In the genomic region with DNA sequence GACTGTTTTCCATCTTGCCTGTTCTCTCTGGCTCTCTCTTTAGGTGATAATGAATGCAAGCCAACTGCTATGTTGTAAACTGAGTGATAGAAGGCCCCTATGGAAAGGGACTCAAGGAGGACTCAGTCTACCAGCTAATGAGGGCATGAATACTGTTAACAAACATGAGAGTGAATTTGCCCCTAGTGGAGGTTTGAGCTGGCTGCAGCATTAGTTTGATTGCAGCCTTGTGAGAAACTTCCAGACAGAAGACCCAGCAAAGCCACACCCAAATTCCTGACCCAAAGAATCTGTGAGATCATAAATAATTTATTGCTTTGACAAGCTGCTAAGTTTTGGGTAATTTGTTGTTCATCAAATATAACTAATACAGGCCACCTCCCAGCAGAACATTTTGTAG, we compare ENCODE assay signal across 11 cellular contexts. TPM values are rescaled to one million over a fixed set of nuclear protein-coding genes. Genes with fewer than 3 reads are reported as not detected.
DNase-seq lines count a peak whose midpoint lies in the region; ATAC-seq, FAIRE-seq and TF ChIP-seq lines count a peak whose summit lies in the region.
"Had no signal": no experiment of that assay in that cellular context is flagged by ENCODE, and none has a peak within 500 bp of the region (broad histone marks: within the 10 kb centered on the region; RNA-seq: fewer than 3 reads in every experiment).

No MANE protein-coding gene starts in this region.

- H3K4me2 ChIP-seq in Loucy (ENCODE audit: low read depth, low read length, poor library complexity, severe bottlenecking) (no peak overlapping the region), H1 (ENCODE audit: insufficient read depth in 1 of 2, low read depth in 2 of 2, low read length in 2 of 2) (no peak overlapping the region)

- H2BK15ac ChIP-seq in H1 (ENCODE audit: low read length), result no peak overlapping the region

- no peak overlapping the region for H3K18ac ChIP-seq in H1 (ENCODE audit: extremely low read depth, low read length)

- H3K27ac ChIP-seq in H1 (ENCODE audit: low read depth, low read length), result no peak overlapping the region

- H2BK12ac ChIP-seq in H1 (ENCODE audit: low read depth, low read length), result no peak overlapping the region

- no peak overlapping the region for H3K14ac ChIP-seq in H1 (ENCODE audit: insufficient read length)

- H3K36me3 ChIP-seq in Loucy (ENCODE audit: insufficient read depth, low read length), result no peaks in the 10 kb centered on the region
- H3K36me3 ChIP-seq in H1 (ENCODE audit: control insufficient read depth in 2 of 4, insufficient read depth in 4 of 4, low read length in 3 of 4), result no peaks in the 10 kb centered on the region

- H3K23me2 ChIP-seq in H1 (ENCODE audit: low read depth, low read length), result no peaks in the 10 kb centered on the region

- no peak overlapping the region for H4K91ac ChIP-seq in H1 (replicated peaks; ENCODE audit: insufficient read length, low read length)

- ATAC-seq in stimulated activated naive CD8-positive, alpha-beta T cell treated with anti-CD3 and anti-CD28 coated beads, Interleukin-15, Interleukin-2, amounts not matched to agents 100 U/mL and 50 U/mL, for 24 hours, result no peak
- no peak for ATAC-seq in HG02840 (IDR thresholded peaks at IDR 0.05; ENCODE audit: low FRiP score, unreplicated experiment)
- ATAC-seq: activated T-helper 17 cell treated with anti-CD3 and anti-CD28 coated beads, Interleukin-2, amount 50 U/mL, for 72 hours had no signal

- no peak overlapping the region for H4K8ac ChIP-seq in H1 (ENCODE audit: extremely low read depth, insufficient read depth, low read length)

- peak; percentile 17 for DNase-seq in GM03348 (ENCODE audit: low spot score)
- peak in 1 of 2 experiments; percentile 3 for DNase-seq in H1 (ENCODE audit: low read depth in 1 of 2, low spot score in 2 of 2)
- DNase-seq in osteocyte (ENCODE audit: extremely low spot score, unreplicated experiment), result no peak
- no peak for DNase-seq in SW 1271 (lab: John Stamatoyannopoulos, UW)
- no peak for DNase-seq in stimulated activated naive CD8-positive, alpha-beta T cell treated with anti-CD3 and anti-CD28 coated beads, Interleukin-15, Interleukin-2, amounts not matched to agents 100 U/mL and 50 U/mL, for 24 hours
- DNase-seq: effector CD8-positive, alpha-beta T cell; NCI-H446 treated with DMSO at 0.1 percent for 48 hours had no signal

- no peaks in the 10 kb centered on the region for H3K9me2 ChIP-seq in Loucy (replicated peaks; ENCODE audit: low read depth, low read length)

- no peaks in the 10 kb centered on the region for H3K9me3 ChIP-seq in Loucy (ENCODE audit: insufficient read depth, low read depth, low read length)
- H3K9me3 ChIP-seq in H1 (ENCODE audit: insufficient read depth in 2 of 2, low read depth in 1 of 2, low read length in 1 of 2), result no peaks in the 10 kb centered on the region

- FAIRE-seq in H1 (lab: Jason Lieb, UNC), result peak; percentile 85
- FAIRE-seq: HTR-8/SVneo had no signal

- peak; percentile 12 to 32; a peak in 1 of 4 replicates for TF ChIP-seq RAD21 in H1 (IDR thresholded peaks at IDR 0.05 in 1 of 2, conservative IDR thresholded peaks at IDR 0.05 in 1 of 2; ENCODE audit: low read depth in 2 of 2, low read length in 2 of 2)

- no peaks in the 10 kb centered on the region for H3F3A ChIP-seq in Loucy (ENCODE audit: low read depth)

- no peak overlapping the region for H3K23ac ChIP-seq in H1 (ENCODE audit: insufficient read length)

- peaks cover 33% of the 10 kb centered on the region for H3K27me3 Mint-ChIP-seq in osteocyte (ENCODE audit: unreplicated experiment)
- H3K27me3 Mint-ChIP-seq: activated T-helper 17 cell treated with anti-CD3 and anti-CD28 coated beads, Interleukin-2, amount 50 U/mL, for 72 hours had no signal

- H4K5ac ChIP-seq in H1 (ENCODE audit: insufficient read length, low read depth, low read length), result no peak overlapping the region

- H2BK5ac ChIP-seq in H1 (ENCODE audit: low read depth, low read length), result no peak overlapping the region

- no peak overlapping the region for H3K9ac ChIP-seq in Loucy (ENCODE audit: low read depth, low read length, poor library complexity, severe bottlenecking)
- H3K9ac ChIP-seq in H1 (replicated peaks in 1 of 4; ENCODE audit: extremely low read depth in 1 of 4, low read depth in 3 of 4, low read length in 3 of 4), result no peak overlapping the region

- peaks cover 3% of the 10 kb centered on the region for H3K4me1 Mint-ChIP-seq in osteocyte (ENCODE audit: unreplicated experiment)
- H3K4me1 Mint-ChIP-seq: activated T-helper 17 cell treated with anti-CD3 and anti-CD28 coated beads, Interleukin-2, amount 50 U/mL, for 72 hours had no signal

- no peak for TF ChIP-seq EP300 in H1 (IDR thresholded peaks at IDR 0.05; ENCODE audit: borderline replicate concordance in 1 of 2, low read depth in 2 of 2, low read length in 2 of 2)

- H3K79me2 ChIP-seq in Loucy (ENCODE audit: insufficient read depth, low read length), result no peaks in the 10 kb centered on the region
- no peaks in the 10 kb centered on the region for H3K79me2 ChIP-seq in H1 (ENCODE audit: control insufficient read depth in 1 of 2, insufficient read depth in 2 of 2, low read length in 2 of 2)

- no peaks in the 10 kb centered on the region for H3K27me3 ChIP-seq in Loucy (ENCODE audit: insufficient read depth, low read length, poor library complexity, severe bottlenecking)
- H3K27me3 ChIP-seq in H1 (replicated peaks in 1 of 4; ENCODE audit: control insufficient read depth in 3 of 4, extremely low read depth in 1 of 4, insufficient read depth in 3 of 4, low read length in 3 of 4), result no peaks in the 10 kb centered on the region

- H2BK120ac ChIP-seq in H1 (replicated peaks; ENCODE audit: low read depth, low read length), result no peak overlapping the region

- H3K4me1 ChIP-seq in Loucy (ENCODE audit: insufficient read depth, low read length, poor library complexity, severe bottlenecking) (no peaks in the 10 kb centered on the region), H1 (replicated peaks in 1 of 4; ENCODE audit: control insufficient read depth in 3 of 4, insufficient read depth in 4 of 4, low read length in 3 of 4) (no peaks in the 10 kb centered on the region)

- TF ChIP-seq POLR2A in H1 (IDR thresholded peaks at IDR 0.05; ENCODE audit: control extremely low read depth in 1 of 2, low read depth in 2 of 2, low read length in 2 of 2), result no peak

- TF ChIP-seq CTCF in Loucy (conservative IDR thresholded peaks at IDR 0.05; ENCODE audit: low read length) (peak; percentile 72), H1 (IDR thresholded peaks at IDR 0.05; ENCODE audit: control extremely low read depth in 1 of 3, insufficient read depth in 1 of 3, low read depth in 1 of 3, low read length in 3 of 3) (peak in 2 of 3 experiments; percentile 43 to 72; a peak in 3 of 4 replicates), osteocyte (IDR thresholded peaks at IDR 0.05) (peak; percentile 46)

- no peaks in the 10 kb centered on the region for H3K9me3 Mint-ChIP-seq in osteocyte (ENCODE audit: unreplicated experiment)
- H3K9me3 Mint-ChIP-seq: activated T-helper 17 cell treated with anti-CD3 and anti-CD28 coated beads, Interleukin-2, amount 50 U/mL, for 72 hours had no signal

- H3K36me3 Mint-ChIP-seq in osteocyte (ENCODE audit: unreplicated experiment), result no peaks in the 10 kb centered on the region

- H3K79me1 ChIP-seq in H1 (ENCODE audit: low read depth, low read length), result no peaks in the 10 kb centered on the region

- no peak overlapping the region for H3K4ac ChIP-seq in H1 (replicated peaks; ENCODE audit: insufficient read length, low read depth, low read length)

- no peak overlapping the region for H3K27ac Mint-ChIP-seq in osteocyte (ENCODE audit: unreplicated experiment)
- H3K27ac Mint-ChIP-seq: activated T-helper 17 cell treated with anti-CD3 and anti-CD28 coated beads, Interleukin-2, amount 50 U/mL, for 72 hours had no signal

- H4K20me1 ChIP-seq in Loucy (ENCODE audit: insufficient read depth, low read length, poor library complexity, severe bottlenecking) (no peaks in the 10 kb centered on the region), H1 (replicated peaks in 1 of 2; ENCODE audit: control insufficient read depth in 1 of 2, insufficient read depth in 2 of 2, low read length in 2 of 2) (no peaks in the 10 kb centered on the region)

- no peak overlapping the region for H2AK5ac ChIP-seq in H1 (ENCODE audit: low read depth, low read length)

- POLR2A ChIA-PET in H1 (lab: Charles Lee; ENCODE audit: partially characterized antibody), result no interaction called here

- H2BK20ac ChIP-seq in H1 (ENCODE audit: low read length), result no peak overlapping the region

- H3K56ac ChIP-seq in H1 (replicated peaks; ENCODE audit: insufficient read length, low read depth, low read length), result no peak overlapping the region

- no peak overlapping the region for H3K4me3 Mint-ChIP-seq in osteocyte (ENCODE audit: unreplicated experiment)
- H3K4me3 Mint-ChIP-seq: activated T-helper 17 cell treated with anti-CD3 and anti-CD28 coated beads, Interleukin-2, amount 50 U/mL, for 72 hours had no signal

- H2AFZ ChIP-seq in Loucy (ENCODE audit: low read length) (no peak overlapping the region), H1 (ENCODE audit: low read length) (no peak overlapping the region)

- CTCF ChIA-PET in H1 (lab: Charles Lee; ENCODE audit: partially characterized antibody), result interaction anchor here (0.8 to 2.9 kb wide), 17 partner anchors 9 to 639 kb away, joined by 3 to 12 read pairs (median 4); no protein-coding TSS in a partner anchor

- H3K4me3 ChIP-seq in Loucy (ENCODE audit: low read length, poor library complexity, severe bottlenecking) (no peak overlapping the region), H1 (ENCODE audit: extremely low read depth in 1 of 4, insufficient read depth in 2 of 4, low read depth in 3 of 4, low read length in 4 of 4) (no peak overlapping the region)

TF ChIP-seq in H1, 55 proteins besides CTCF, POLR2A, EP300 and RAD21 (continues in another document):
- TF ChIP-seq SIN3A (conservative IDR thresholded peaks at IDR 0.05 in 1 of 2, IDR thresholded peaks at IDR 0.05 in 1 of 2; ENCODE audit: low read depth in 1 of 2, low read length in 2 of 2) (no peak), RBBP5 (IDR thresholded peaks at IDR 0.05; ENCODE audit: borderline replicate concordance, low read depth, low read length) (no peak), GABPA (IDR thresholded peaks at IDR 0.05; ENCODE audit: borderline replicate concordance, insufficient read depth, low read length) (no peak), ASH2L (IDR thresholded peaks at IDR 0.05; ENCODE audit: low read length) (no peak), KDM1A (IDR thresholded peaks at IDR 0.05; ENCODE audit: borderline replicate concordance, low read length) (no peak)

RNA-seq across cellular contexts. Expression of a gene that starts 50.0 kb away (rescaled TPM):
- 8.6 and 9.1 TPM in 2 replicates for total RNA-seq in H1 (2021; fragmentation: NEBNext Ultra II Directional; extraction: Animal tissue kit (Norgen Biotek cat#: 25700))
- 2.6 and 2.7 TPM in 2 replicates for polyA plus RNA-seq in H1 (2011; rRNA removed)
- polyA plus RNA-seq in H1 (2011; cell fraction: cytosol; rRNA removed), result 3.9 TPM
- 5.8 TPM for polyA plus RNA-seq in H1 (2011; cell fraction: nucleus; rRNA removed)
- polyA plus RNA-seq in H1 (2012, experiment 1 of 2), result 3.1 to 6.5 TPM (median 4.0 TPM) in 4 replicates
- 0.22 TPM for polyA plus RNA-seq in H1 (2012, experiment 2 of 2)
- 13.0 TPM for polyA plus RNA-seq in H1 (2013, experiment 1 of 2)
- 9.7 TPM for polyA plus RNA-seq in H1 (2013, experiment 2 of 2)
- polyA minus RNA-seq in H1 (2011; rRNA and poly(A)+ RNA removed), result 13.2 and 13.7 TPM in 2 replicates
- 5.4 TPM for polyA minus RNA-seq in H1 (2011; cell fraction: cytosol; rRNA and poly(A)+ RNA removed)
- 55.0 TPM for polyA minus RNA-seq in H1 (2011; cell fraction: nucleus; rRNA and poly(A)+ RNA removed)
- 32.1 and 33.3 TPM in 2 replicates for total RNA-seq in osteocyte
